In the genomic region with DNA sequence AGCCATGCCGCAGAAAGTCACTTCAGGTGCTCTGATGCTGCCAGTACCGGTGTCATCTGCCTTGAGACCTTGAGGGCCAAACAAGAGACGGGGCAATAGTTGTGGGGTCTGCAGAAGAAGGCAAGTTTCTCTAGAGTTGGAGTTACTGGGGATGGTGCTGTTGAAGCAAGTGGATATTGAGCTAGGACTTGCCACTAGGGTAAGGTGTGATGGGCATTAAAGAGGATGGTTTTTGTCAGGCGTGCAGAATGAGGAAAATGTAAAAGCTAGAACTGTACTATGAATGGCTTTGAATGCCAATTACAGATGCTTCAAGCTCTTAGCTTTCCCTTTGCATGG, we compare ENCODE assay signal across 13 cellular contexts.
DNase-seq lines count a peak whose midpoint lies in the region; ATAC-seq and TF ChIP-seq lines count a peak whose summit lies in the region.
"Had no signal": no experiment of that assay in that cellular context is flagged by ENCODE, and none has a peak within 500 bp of the region (broad histone marks: within the 10 kb centered on the region; RNA-seq: fewer than 3 reads in every experiment).

No MANE protein-coding gene starts in this region.

- H3K9me3 Mint-ChIP-seq in activated CD8-positive, alpha-beta T cell treated with anti-CD3 and anti-CD28 coated beads, Interleukin-2, amount 10 ng/mL, durations not matched to agents 7 days and 5 days (ENCODE audit: insufficient read depth), result no peaks in the 10 kb centered on the region
- H3K9me3 Mint-ChIP-seq in activated CD8-positive, alpha-beta T cell treated with anti-CD3 and anti-CD28 coated beads for 36 hours, result no peaks in the 10 kb centered on the region
- no peaks in the 10 kb centered on the region for H3K9me3 Mint-ChIP-seq in stimulated activated effector memory CD8-positive, alpha-beta T cell treated with anti-CD3 and anti-CD28 coated beads, Interleukin-12 subunit alpha, Interleukin-12 subunit beta, amount 100 ng/mL, for 72 hours
- H3K9me3 Mint-ChIP-seq: type B pancreatic cell had no signal

- DNase-seq in activated CD8-positive, alpha-beta T cell treated with anti-CD3 and anti-CD28 coated beads, Interleukin-2, amount 10 ng/mL, durations not matched to agents 7 days and 5 days, result no peak
- no peak for DNase-seq in activated CD8-positive, alpha-beta T cell treated with anti-CD3 and anti-CD28 coated beads for 36 hours
- DNase-seq in stimulated activated effector memory CD8-positive, alpha-beta T cell treated with anti-CD3 and anti-CD28 coated beads, Interleukin-12 subunit alpha, Interleukin-12 subunit beta, amount 100 ng/mL, for 72 hours (ENCODE audit: low spot score in 2 of 2), result no peak
- DNase-seq in pons (ENCODE audit: low spot score), result no peak
- no peak for DNase-seq in globus pallidus (ENCODE audit: low spot score)
- DNase-seq in DMS79 (lab: John Stamatoyannopoulos, UW), result no peak
- DNase-seq: kidney, NCI-H2171 had no signal

- TF ChIP-seq POLR2A in gastroesophageal sphincter (IDR thresholded peaks at IDR 0.05), result no peak

- no peak for TF ChIP-seq CTCF in activated CD8-positive, alpha-beta T cell treated with anti-CD3 and anti-CD28 coated beads for 36 hours (IDR thresholded peaks at IDR 0.05)
- TF ChIP-seq CTCF in VCaP (conservative IDR thresholded peaks at IDR 0.05), result no peak
- TF ChIP-seq CTCF in gastroesophageal sphincter (IDR thresholded peaks at IDR 0.05), result no peak

- peaks cover 37% of the 10 kb centered on the region for H3K36me3 Mint-ChIP-seq in activated CD8-positive, alpha-beta T cell treated with anti-CD3 and anti-CD28 coated beads, Interleukin-2, amount 10 ng/mL, durations not matched to agents 7 days and 5 days (ENCODE audit: low read depth)
- peaks cover 13% of the 10 kb centered on the region for H3K36me3 Mint-ChIP-seq in activated CD8-positive, alpha-beta T cell treated with anti-CD3 and anti-CD28 coated beads for 36 hours (ENCODE audit: low read depth)
- H3K36me3 Mint-ChIP-seq in stimulated activated effector memory CD8-positive, alpha-beta T cell treated with anti-CD3 and anti-CD28 coated beads, Interleukin-12 subunit alpha, Interleukin-12 subunit beta, amount 100 ng/mL, for 72 hours, result peaks cover 11% of the 10 kb centered on the region

- POLR2A ChIA-PET in activated CD8-positive, alpha-beta T cell treated with anti-CD3 and anti-CD28 coated beads, Interleukin-2, amount 10 ng/mL, durations not matched to agents 7 days and 5 days (lab: Charles Lee), result interaction anchor here (1.4 to 1.5 kb wide), 2 partner anchors 60 to 61 kb away, joined by 3 to 4 read pairs; no protein-coding TSS in a partner anchor
- POLR2A ChIA-PET in activated CD8-positive, alpha-beta T cell treated with anti-CD3 and anti-CD28 coated beads for 36 hours (lab: Charles Lee), result interaction anchor here (0.7 to 4.4 kb wide), 3 partner anchors 15 to 130 kb away, joined by 3 to 28 read pairs (median 3); a partner anchor contains a TSS

- H3K4me1 ChIP-seq in gastroesophageal sphincter, result peaks cover 0 to 78% (median 21%) of the 10 kb centered on the region in 3 donors

- no peak for TF ChIP-seq EP300 in gastroesophageal sphincter (IDR thresholded peaks at IDR 0.05)

- peaks cover 0 to 5% of the 10 kb centered on the region in 2 donors for H3K36me3 ChIP-seq in gastroesophageal sphincter

- CTCF ChIA-PET in activated CD8-positive, alpha-beta T cell treated with anti-CD3 and anti-CD28 coated beads, Interleukin-2, amount 10 ng/mL, durations not matched to agents 7 days and 5 days (lab: Charles Lee), result interaction anchor here (1.0 to 1.6 kb wide), 2 partner anchors 13 to 45 kb away, joined by 3 read pairs; no protein-coding TSS in a partner anchor
- CTCF ChIA-PET in activated CD8-positive, alpha-beta T cell treated with anti-CD3 and anti-CD28 coated beads for 36 hours (lab: Charles Lee), result interaction anchor here (1.9 kb wide), 1 partner anchor 109 kb away, joined by 5 read pairs; no protein-coding TSS in a partner anchor

- ATAC-seq in activated CD8-positive, alpha-beta T cell treated with anti-CD3 and anti-CD28 coated beads, Interleukin-2, amount 10 ng/mL, durations not matched to agents 7 days and 5 days, result no peak
- ATAC-seq in activated CD8-positive, alpha-beta T cell treated with anti-CD3 and anti-CD28 coated beads for 36 hours, result no peak
- ATAC-seq in gastroesophageal sphincter, result peak; percentile 7
- no peak for ATAC-seq in stimulated activated effector memory CD8-positive, alpha-beta T cell treated with anti-CD3 and anti-CD28 coated beads, Interleukin-12 subunit alpha, Interleukin-12 subunit beta, amount 100 ng/mL, for 72 hours

- H3K9me3 ChIP-seq in gastroesophageal sphincter, result no peaks in the 10 kb centered on the region

- no peak overlapping the region for H3K4me3 Mint-ChIP-seq in activated CD8-positive, alpha-beta T cell treated with anti-CD3 and anti-CD28 coated beads, Interleukin-2, amount 10 ng/mL, durations not matched to agents 7 days and 5 days
- H3K4me3 Mint-ChIP-seq in activated CD8-positive, alpha-beta T cell treated with anti-CD3 and anti-CD28 coated beads for 36 hours, result no peak overlapping the region
- peak overlapping the region; percentile 55 for H3K4me3 Mint-ChIP-seq in stimulated activated effector memory CD8-positive, alpha-beta T cell treated with anti-CD3 and anti-CD28 coated beads, Interleukin-12 subunit alpha, Interleukin-12 subunit beta, amount 100 ng/mL, for 72 hours
- H3K4me3 Mint-ChIP-seq: type B pancreatic cell had no signal

- H3K27me3 Mint-ChIP-seq in activated CD8-positive, alpha-beta T cell treated with anti-CD3 and anti-CD28 coated beads, Interleukin-2, amount 10 ng/mL, durations not matched to agents 7 days and 5 days (ENCODE audit: low read depth), result no peaks in the 10 kb centered on the region
- H3K27me3 Mint-ChIP-seq in activated CD8-positive, alpha-beta T cell treated with anti-CD3 and anti-CD28 coated beads for 36 hours, result no peaks in the 10 kb centered on the region
- H3K27me3 Mint-ChIP-seq: type B pancreatic cell had no signal

- peak overlapping the region; percentile 55 for H3K27ac Mint-ChIP-seq in activated CD8-positive, alpha-beta T cell treated with anti-CD3 and anti-CD28 coated beads, Interleukin-2, amount 10 ng/mL, durations not matched to agents 7 days and 5 days
- H3K27ac Mint-ChIP-seq in activated CD8-positive, alpha-beta T cell treated with anti-CD3 and anti-CD28 coated beads for 36 hours, result no peak overlapping the region
- H3K27ac Mint-ChIP-seq in stimulated activated effector memory CD8-positive, alpha-beta T cell treated with anti-CD3 and anti-CD28 coated beads, Interleukin-12 subunit alpha, Interleukin-12 subunit beta, amount 100 ng/mL, for 72 hours, result peak overlapping the region; percentile 75

- H3K4me3 ChIP-seq in gastroesophageal sphincter, result no peak overlapping the region
- H3K4me3 ChIP-seq: smooth muscle cell had no signal

- H3K27ac ChIP-seq in VCaP (peak overlapping the region; percentile 66), gastroesophageal sphincter (peak overlapping the region in 3 of 4 donors; percentile 56 to 64 (median 64))
- H3K27ac ChIP-seq: HL-60 had no signal

- H3K27me3 ChIP-seq in gastroesophageal sphincter, result no peaks in the 10 kb centered on the region

- intact Hi-C loops in activated CD8-positive, alpha-beta T cell treated with anti-CD3 and anti-CD28 coated beads for 36 hours (cut with micrococcal nuclease), result no loop called here

- peaks cover 68% of the 10 kb centered on the region for H3K4me1 Mint-ChIP-seq in activated CD8-positive, alpha-beta T cell treated with anti-CD3 and anti-CD28 coated beads, Interleukin-2, amount 10 ng/mL, durations not matched to agents 7 days and 5 days (ENCODE audit: low read depth)
- peaks cover 80% of the 10 kb centered on the region for H3K4me1 Mint-ChIP-seq in activated CD8-positive, alpha-beta T cell treated with anti-CD3 and anti-CD28 coated beads for 36 hours (ENCODE audit: low read depth)
- peaks cover 73% of the 10 kb centered on the region for H3K4me1 Mint-ChIP-seq in stimulated activated effector memory CD8-positive, alpha-beta T cell treated with anti-CD3 and anti-CD28 coated beads, Interleukin-12 subunit alpha, Interleukin-12 subunit beta, amount 100 ng/mL, for 72 hours

- 70 to 83% methylated on average over 2 to 4 of the region's 4 CpGs for WGBS in gastroesophageal sphincter (ENCODE audit: low coverage in 1 of 2), 2 donors
